Comparison of ENCODE assay signal across 8 cellular contexts in genomic region chr10:122279725-122280141, GRCh38. TPM values are rescaled to one million over a fixed set of nuclear protein-coding genes. Genes with fewer than 3 reads are reported as not detected.
DNase-seq lines count a peak whose midpoint lies in the region; ATAC-seq, FAIRE-seq and TF ChIP-seq lines count a peak whose summit lies in the region.

No MANE protein-coding gene starts in this region.

- H3K4me2 ChIP-seq in A549 (no peak overlapping the region), neural cell (ENCODE audit: low read length) (no peak overlapping the region)

- H3K79me2 ChIP-seq in neural cell (replicated peaks; ENCODE audit: insufficient read depth, low read length): no peaks in the 10 kb centered on the region

- ATAC-seq in A549 (peak; percentile 33 to 70; a peak in 3 of 6 replicates), esophagus mucosa (peak; percentile 66)
- no peak for ATAC-seq in CD4-positive, alpha-beta T cell (ENCODE audit: poor library complexity)

- POLR2A ChIA-PET in A549 (lab: Yijun Ruan, JAX): no interaction called here
- POLR2A ChIA-PET in CD4-positive, alpha-beta T cell (lab: Charles Lee): no interaction called here

- no peaks in the 10 kb centered on the region for H3K9me3 ChIP-seq in A549
- no peaks in the 10 kb centered on the region for H3K9me3 ChIP-seq in neural cell (ENCODE audit: low read length)
- no peaks in the 10 kb centered on the region for H3K9me3 ChIP-seq in CD4-positive, alpha-beta T cell (ENCODE audit: control insufficient read depth, low read length)

- H3K27me3 ChIP-seq in neural cell (ENCODE audit: insufficient read depth, low read depth, low read length): no peaks in the 10 kb centered on the region
- no peaks in the 10 kb centered on the region for H3K27me3 ChIP-seq in CD4-positive, alpha-beta T cell (ENCODE audit: control insufficient read depth, insufficient read depth, low read length)

- 69% methylated on average over 8 of the region's 9 CpGs for WGBS in A549 (ENCODE audit: missing lambda C conversion rate)

- H3K9me3 Mint-ChIP-seq in CD4-positive, alpha-beta T cell: no peaks in the 10 kb centered on the region

- H2AFZ ChIP-seq in neural cell (ENCODE audit: low read depth, low read length): no peak overlapping the region

- FAIRE-seq in A549 (lab: Jason Lieb, UNC): peak; percentile 13

- no peaks in the 10 kb centered on the region for H3K9me2 ChIP-seq in neural cell (ENCODE audit: insufficient read depth, low read length)

- peaks cover 34% of the 10 kb centered on the region for H3K27me3 Mint-ChIP-seq in CD4-positive, alpha-beta T cell

- H3K9ac ChIP-seq in neural cell (ENCODE audit: low read length): no peak overlapping the region

- DNase-seq in A549 (ENCODE audit: low read depth in 1 of 2, low spot score in 1 of 2): peak; percentile 24 to 56
- peak; percentile 47 for DNase-seq in OCI-M1 (lab: John Stamatoyannopoulos, UW)
- no peak for DNase-seq in CD4-positive, alpha-beta T cell
- DNase-seq in amniotic stem cell (lab: John Stamatoyannopoulos, UW): no peak
- DNase-seq in GF-D8 (lab: John Stamatoyannopoulos, UW): no peak

- H3K4me3 ChIP-seq in A549: no peak overlapping the region
- no peak overlapping the region for H3K4me3 ChIP-seq in GM12875 (ENCODE audit: low read depth, low read length)
- no peak overlapping the region for H3K4me3 ChIP-seq in neural cell (ENCODE audit: low read length)

- H3F3A ChIP-seq in neural cell (ENCODE audit: insufficient read depth, low read length, poor library complexity, severe bottlenecking): no peaks in the 10 kb centered on the region

- intact Hi-C loops in CD4-positive, alpha-beta T cell (cut with DNase I, micrococcal nuclease): no loop called here

- H4K20me1 ChIP-seq in neural cell (ENCODE audit: insufficient read depth): no peaks in the 10 kb centered on the region

- H3K4me1 ChIP-seq in A549: peaks cover 10% of the 10 kb centered on the region

- no peak overlapping the region for H3K27ac Mint-ChIP-seq in CD4-positive, alpha-beta T cell

- TF ChIP-seq CTCF in A549 (IDR thresholded peaks at IDR 0.05) (peak; percentile 53), GM12875 (IDR thresholded peaks at IDR 0.05; ENCODE audit: borderline replicate concordance, insufficient read depth, low read depth, low read length) (peak; percentile 68; the same call in 1 of the 2 replicates), neural cell (IDR thresholded peaks at IDR 0.05; ENCODE audit: poor library complexity, severe bottlenecking) (peak; percentile 14)
- TF ChIP-seq CTCF in CD4-positive, alpha-beta T cell (IDR thresholded peaks at IDR 0.05): no peak

- H3K36me3 Mint-ChIP-seq in CD4-positive, alpha-beta T cell (ENCODE audit: low read depth): no peaks in the 10 kb centered on the region

- no peaks in the 10 kb centered on the region for H3K36me3 ChIP-seq in neural cell (ENCODE audit: insufficient read depth, low read length)

- CTCF ChIA-PET in A549 (lab: Yijun Ruan, JAX): interaction anchor here (0.6 to 5.2 kb wide), 11 partner anchors 9 to 286 kb away, joined by 3 to 27 read pairs (median 4); partner anchors contain the start of gene BTBD16
- CTCF ChIA-PET in CD4-positive, alpha-beta T cell (lab: Charles Lee): interaction anchor here (1.1 kb wide), 1 partner anchor 19 kb away, joined by 3 read pairs; no protein-coding TSS in a partner anchor

- no peaks in the 10 kb centered on the region for H3K4me1 Mint-ChIP-seq in CD4-positive, alpha-beta T cell (ENCODE audit: low read depth)

- H3K27ac ChIP-seq in A549: no peak overlapping the region
- H3K27ac ChIP-seq in neural cell (ENCODE audit: low read length): no peak overlapping the region
- H3K27ac ChIP-seq in CD4-positive, alpha-beta T cell (ENCODE audit: low read depth, low read length): no peak overlapping the region

- TF ChIP-seq POLR2A in A549 (IDR thresholded peaks at IDR 0.05; ENCODE audit: low read length): no peak

- TF ChIP-seq RAD21 in A549 (conservative IDR thresholded peaks at IDR 0.05 in 1 of 2, IDR thresholded peaks at IDR 0.05 in 1 of 2) (peak; percentile 59 to 80), neural cell (conservative IDR thresholded peaks at IDR 0.05) (no peak)

- H3K4me3 Mint-ChIP-seq in CD4-positive, alpha-beta T cell: no peak overlapping the region

- TF ChIP-seq EP300 in A549 (IDR thresholded peaks at IDR 0.05) (no peak), neural cell (conservative IDR thresholded peaks at IDR 0.05; ENCODE audit: poor library complexity, severe bottlenecking) (no peak)

TF ChIP-seq in A549, 52 proteins besides CTCF, POLR2A, EP300 and RAD21:
- TF ChIP-seq HEYL (CRISPR knock-in tag; IDR thresholded peaks at IDR 0.05): no peak
- no peak for TF ChIP-seq MAX (IDR thresholded peaks at IDR 0.05)
- peak; percentile 50 for TF ChIP-seq SMC3 (IDR thresholded peaks at IDR 0.05)

TF ChIP-seq in neural cell, 6 proteins besides CTCF, POLR2A, EP300 and RAD21:
- TF ChIP-seq REST (IDR thresholded peaks at IDR 0.05; ENCODE audit: borderline replicate concordance) (no peak), POLR2AphosphoS5 (IDR thresholded peaks at IDR 0.05) (no peak), MXI1 (conservative IDR thresholded peaks at IDR 0.05; ENCODE audit: poor library complexity, severe bottlenecking) (no peak), SMC3 (conservative IDR thresholded peaks at IDR 0.05; ENCODE audit: poor library complexity) (no peak), EZH2 (IDR thresholded peaks at IDR 0.05; ENCODE audit: borderline replicate concordance, insufficient read depth, low read length, poor library complexity, severe bottlenecking) (no peak), TAF1 (IDR thresholded peaks at IDR 0.05; ENCODE audit: low read depth) (no peak)

RNA-seq across cellular contexts. Expression of gene BTBD16, which starts 8.6 kb away (rescaled TPM):
- polyA plus RNA-seq in A549 (2011; rRNA removed) (1.3 and 2.1 TPM in 2 replicates), A549 (2017; fragmentation: RNase III; extraction: RNeasy Plus Mini Kit Qiagen cat#74134 plus additional on column Dnase treatment) (0.32 to 0.69 TPM (median 0.35 TPM) in 3 replicates), neural cell (not detected in 2 replicates)
- polyA plus RNA-seq in A549 (2012; cell fraction: cytosol; rRNA removed): 0.48 and 0.50 TPM in 2 replicates
- polyA plus RNA-seq in A549 (2012; cell fraction: nucleus; rRNA removed): 0.44 and 1.4 TPM in 2 replicates
- polyA minus RNA-seq in A549 (2011; rRNA and poly(A)+ RNA removed): 1.0 and 4.4 TPM in 2 replicates
- 0.16 TPM for total RNA-seq in esophagus mucosa
- polyA minus RNA-seq in neural cell: not detected in 2 replicates
- not detected for total RNA-seq in CD4-positive, alpha-beta T cell

Comparison
In these comparisons a context has a peak if more than half of its experiments do, and no peak if none do; other contexts are left out.
1. DNase-seq: peak in A549 (2 of 2) and OCI-M1 (single experiment); none in CD4-positive, alpha-beta T cell (0 of 10), amniotic stem cell (single experiment) and GF-D8 (single experiment).